1 cellular context compared by ENCODE assay signal in genomic region chr19:49481020-49481683, GRCh38.
TF ChIP-seq lines count a peak whose summit lies in the region.

No MANE protein-coding gene starts in this region.

TF ChIP-seq in HepG2, 621 proteins besides CTCF, POLR2A, EP300 and RAD21:
- TF ChIP-seq RXRA (CRISPR knock-in tag; IDR thresholded peaks at IDR 0.05) (no peak), PPARG (CRISPR knock-in tag; conservative IDR thresholded peaks at IDR 0.05) (no peak), ZBTB7A (CRISPR knock-in tag; IDR thresholded peaks at IDR 0.05) (no peak), ZNF414 (CRISPR knock-in tag; IDR thresholded peaks at IDR 0.05) (no peak), EED (CRISPR knock-in tag; IDR thresholded peaks at IDR 0.05) (no peak), TFDP1 (CRISPR knock-in tag; IDR thresholded peaks at IDR 0.05; ENCODE audit: borderline replicate concordance) (no peak), HMG20A (CRISPR knock-in tag; IDR thresholded peaks at IDR 0.05; ENCODE audit: borderline replicate concordance) (no peak)
